In the genomic region with DNA sequence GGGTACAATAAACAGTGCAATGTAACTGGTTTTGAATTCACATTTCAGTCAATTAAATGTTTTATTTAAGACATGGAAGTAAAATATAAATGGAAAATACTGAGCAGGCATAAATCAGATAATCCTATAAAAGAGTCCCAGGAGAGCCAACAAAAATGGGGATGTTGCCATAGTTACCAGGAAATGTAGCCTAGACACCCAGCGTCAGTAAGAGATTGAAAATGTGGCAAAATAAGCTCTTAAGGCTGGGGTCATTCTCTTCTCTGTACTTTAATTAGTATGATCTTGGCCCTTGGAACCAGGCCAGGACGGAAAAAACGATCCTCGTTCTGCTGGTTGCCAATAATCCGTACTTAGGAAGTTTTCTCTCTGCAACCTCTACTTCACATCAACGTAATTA, we compare ENCODE assay signal across 19 cellular contexts. TPM values are rescaled to one million over a fixed set of nuclear protein-coding genes. Genes with fewer than 3 reads are reported as not detected.
"Had no signal": no experiment of that assay in that cellular context is flagged by ENCODE, and none has a peak within 500 bp of the region (broad histone marks: within the 10 kb centered on the region; RNA-seq: fewer than 3 reads in every experiment).

No MANE protein-coding gene starts in this region.

- H3K4me1 ChIP-seq: lower lobe of right lung, testis, transverse colon had no signal

- H3K27me3 ChIP-seq: heart left ventricle, testis, transverse colon had no signal

- H3K9me3 ChIP-seq: lower lobe of right lung, testis, transverse colon had no signal

- H3K4me3 ChIP-seq: heart left ventricle, lower lobe of right lung, skin epidermis, testis, transverse colon had no signal

- H3K27ac ChIP-seq: heart left ventricle, lower lobe of right lung, skin epidermis, testis, transverse colon had no signal

- H3K36me3 ChIP-seq: heart left ventricle, lower lobe of right lung, transverse colon had no signal

- DNase-seq: activated CD4-positive, alpha-beta T cell treated with anti-CD3 and anti-CD28 coated beads for 4 hours; activated CD4-positive, alpha-beta T cell treated with anti-CD3 and anti-CD28 coated beads, Interleukin-2, amount 50 U/mL, for 4 hours; activated CD4-positive, CD25-positive, alpha-beta regulatory T cell; activated naive CD4-positive, alpha-beta T cell; activated T-cell treated with anti-CD3 and anti-CD28 coated beads for 4 hours; activated T-cell treated with anti-CD3 and anti-CD28 coated beads, Interleukin-2, amount 50 U/mL, for 72 hours; endodermal cell; heart left ventricle; lower lobe of right lung; mesendoderm; natural killer cell; stimulated activated CD4-positive, alpha-beta T cell treated with anti-CD3 and anti-CD28 coated beads, Interleukin-12 subunit alpha, Interleukin-12 subunit beta, amount 100 ng/mL, for 4 hours; stimulated activated CD4-positive, alpha-beta T cell treated with anti-CD3 and anti-CD28 coated beads, Interleukin-4, amount 100 ng/mL, for 1 hour; stimulated activated naive CD8-positive, alpha-beta T cell treated with anti-CD3 and anti-CD28 coated beads, Interleukin-15, Interleukin-2, amounts not matched to agents 100 U/mL and 50 U/mL, for 24 hours; testis; transverse colon had no signal

RNA-seq across cellular contexts. Expression of a gene that starts 18.9 kb away (rescaled TPM):
- total RNA-seq: activated naive CD4-positive, alpha-beta T cell treated with anti-CD3 and anti-CD28 coated beads, Interleukin-2, amount 50 U/mL, for 72 hours; activated T-cell treated with anti-CD3 and anti-CD28 coated beads, Interleukin-2, amount 50 U/mL, for 72 hours; natural killer cell; osteocyte had no signal
